1 cellular context compared by ENCODE assay signal in the genomic region with DNA sequence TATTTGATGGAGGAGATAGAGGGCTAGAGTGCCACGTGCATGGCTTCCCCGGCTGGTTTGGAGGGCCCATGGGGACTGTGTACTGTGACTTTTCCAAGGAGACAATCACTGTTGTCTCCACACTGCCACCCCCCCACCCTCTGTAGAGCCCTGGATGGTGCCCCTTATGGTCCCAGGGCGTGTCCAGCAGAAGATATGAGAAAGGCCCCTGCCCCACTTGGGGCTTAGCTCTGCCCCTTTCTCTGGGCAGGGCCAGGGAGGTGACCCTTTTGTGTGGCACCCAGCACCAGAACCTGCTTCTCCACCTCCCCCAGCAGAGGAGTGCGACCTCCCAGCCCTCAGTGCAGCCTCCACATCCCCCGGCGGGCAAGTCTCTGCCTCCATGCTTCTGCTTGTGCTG.
TF ChIP-seq lines count a peak whose summit lies in the region.

No MANE protein-coding gene starts in this region.

TF ChIP-seq in H1, 55 proteins besides CTCF, POLR2A, EP300 and RAD21:
- TF ChIP-seq SIX5 (IDR thresholded peaks at IDR 0.05; ENCODE audit: low read depth, low read length) (no peak), CTBP2 (IDR thresholded peaks at IDR 0.05; ENCODE audit: borderline replicate concordance, insufficient read depth, insufficient read length, low read length) (no peak)
